ENCODE assay signal across 8 cellular contexts in genomic region chr4:89057844-89058243, GRCh38. TPM values are rescaled to one million over a fixed set of nuclear protein-coding genes. Genes with fewer than 3 reads are reported as not detected.
DNase-seq lines count a peak whose midpoint lies in the region; ATAC-seq, FAIRE-seq and TF ChIP-seq lines count a peak whose summit lies in the region.
"Not testable (repeated sequence)": the region's sequence is repeated elsewhere in the genome, so short reads cannot be mapped to it uniquely, and the experiment has no call there.

No MANE protein-coding gene starts in this region.

- RAD21 ChIA-PET in HCT116 (lab: Charles Lee; ENCODE audit: low non-redundant PET in 1 of 2, low total read pairs in 2 of 2, uncharacterized antibody in 2 of 2, unreplicated experiment in 2 of 2): not testable (repeated sequence)

- not testable (repeated sequence) for H3K9me2 ChIP-seq in HCT116 (ENCODE audit: insufficient read depth); PC-9 (ENCODE audit: insufficient read depth)

- intact Hi-C loops in HCT116 (cut with micrococcal nuclease); PC-9 (cut with micrococcal nuclease; ENCODE audit: unreplicated experiment): not testable (repeated sequence)
- intact Hi-C loops in endothelial cell of umbilical vein (cut with micrococcal nuclease): loop anchor here (2.0 kb wide), 1 partner anchor 53 kb away; the partner anchor contains the start of gene TIGD2

- H3K4me3 Mint-ChIP-seq in brain: peak overlapping the region; percentile 62 to 94 (median 86)
- H3K4me3 Mint-ChIP-seq in mesothelial cell of epicardium: peak overlapping the region; percentile 30
- peak overlapping the region; percentile 15 for H3K4me3 Mint-ChIP-seq in progenitor cell of endocrine pancreas (ENCODE audit: low read depth)

- CTCF ChIA-PET in HCT116 (lab: Charles Lee); PC-9 (lab: Charles Lee): not testable (repeated sequence)
- CTCF ChIA-PET in endothelial cell of umbilical vein (lab: Charles Lee): interaction anchor here (1.5 kb wide), 1 partner anchor 8 kb away, joined by 3 read pairs; no protein-coding TSS in a partner anchor

- not testable (repeated sequence) for FAIRE-seq in endothelial cell of umbilical vein (lab: Jason Lieb, UNC)

- POLR2A ChIA-PET in HCT116 (lab: Charles Lee); PC-9 (lab: Charles Lee; ENCODE audit: unreplicated experiment); endothelial cell of umbilical vein (lab: Charles Lee): not testable (repeated sequence)

- dilution Hi-C loops in endothelial cell of umbilical vein (cut with MboI; ENCODE audit: extremely low pct_ligation_motif_present, low sequenced_read_pairs): not testable (repeated sequence)

- TF ChIP-seq RAD21 in HCT116 (IDR thresholded peaks at IDR 0.05; ENCODE audit: low read depth): not testable (repeated sequence)

- H3F3A ChIP-seq in PC-9 (ENCODE audit: insufficient read depth, low read depth): not testable (repeated sequence)

- H3K4me1 Mint-ChIP-seq in brain (peaks cover 52% of the 10 kb centered on the region), mesothelial cell of epicardium (peaks cover 44% of the 10 kb centered on the region), progenitor cell of endocrine pancreas (ENCODE audit: low read depth) (peaks cover 35% of the 10 kb centered on the region)

- peak overlapping the region; percentile 82 for H3K27ac ChIP-seq in 22Rv1
- H3K27ac ChIP-seq in HCT116 (ENCODE audit: low read depth, low read length); PC-9; endothelial cell of umbilical vein (ENCODE audit: insufficient read depth, low read depth, low read length): not testable (repeated sequence)
- H3K27ac ChIP-seq in thoracic aorta: peak overlapping the region in 1 of 2 donors; percentile 51

- not testable (repeated sequence) for BruUV-seq in HCT116 (replicated peaks; lab: Mats Ljungman, UMichigan); PC-9 (replicated peaks; lab: Mats Ljungman, UMichigan); endothelial cell of umbilical vein (replicated peaks; lab: Mats Ljungman, UMichigan)

- H3K27ac Mint-ChIP-seq in brain (peak overlapping the region in 4 of 5 experiments; percentile 33 to 95 (median 82)), mesothelial cell of epicardium (peak overlapping the region; percentile 74)
- H3K27ac Mint-ChIP-seq in progenitor cell of endocrine pancreas: not testable (repeated sequence)

- H3K9me1 ChIP-seq in endothelial cell of umbilical vein (replicated peaks; ENCODE audit: control insufficient read depth, extremely low read depth, insufficient read depth, low read length): not testable (repeated sequence)

- H3K9ac ChIP-seq in HCT116 (ENCODE audit: low read length); endothelial cell of umbilical vein (replicated peaks; ENCODE audit: extremely low read depth, insufficient read depth, low read length): not testable (repeated sequence)

- TF ChIP-seq CTCF in 22Rv1 (IDR thresholded peaks at IDR 0.05); HCT116 (IDR thresholded peaks at IDR 0.05 in 2 of 3, conservative IDR thresholded peaks at IDR 0.05 in 1 of 3; ENCODE audit: borderline replicate concordance in 1 of 3, insufficient read depth in 1 of 3, low read depth in 2 of 3, low read length in 2 of 3); PC-9 (conservative IDR thresholded peaks at IDR 0.05); brain (conservative IDR thresholded peaks at IDR 0.05); endothelial cell of umbilical vein (IDR thresholded peaks at IDR 0.05; ENCODE audit: extremely low read depth in 1 of 2, insufficient read depth in 1 of 2, low read depth in 1 of 2, low read length in 2 of 2); mesothelial cell of epicardium (IDR thresholded peaks at IDR 0.05; ENCODE audit: unreplicated experiment); progenitor cell of endocrine pancreas (IDR thresholded peaks at IDR 0.05; ENCODE audit: unreplicated experiment); thoracic aorta (IDR thresholded peaks at IDR 0.05): not testable (repeated sequence)

- H3K27me3 Mint-ChIP-seq in brain: peaks cover 18% of the 10 kb centered on the region
- not testable (repeated sequence) for H3K27me3 Mint-ChIP-seq in mesothelial cell of epicardium (ENCODE audit: low read depth); progenitor cell of endocrine pancreas

- H3K4me2 ChIP-seq in HCT116 (ENCODE audit: low read length) (peak overlapping the region; percentile 78), PC-9 (peak overlapping the region; percentile 70)
- not testable (repeated sequence) for H3K4me2 ChIP-seq in endothelial cell of umbilical vein (ENCODE audit: insufficient read depth, low read length)

- not testable (repeated sequence) for ATAC-seq in HCT116; thoracic aorta (ENCODE audit: insufficient number of reproducible peaks, low FRiP score, low read depth)

- H4K20me1 ChIP-seq in HCT116 (ENCODE audit: insufficient read depth); PC-9 (ENCODE audit: insufficient read depth); endothelial cell of umbilical vein (replicated peaks; ENCODE audit: control insufficient read depth, extremely low read depth, insufficient read depth, low read length): not testable (repeated sequence)

- TF ChIP-seq POLR2A in HCT116 (IDR thresholded peaks at IDR 0.05; ENCODE audit: borderline replicate concordance, extremely low read depth, insufficient read depth, insufficient read length); endothelial cell of umbilical vein (IDR thresholded peaks at IDR 0.05; ENCODE audit: low read depth, low read length): not testable (repeated sequence)

- H3K9me3 ChIP-seq in HCT116 (ENCODE audit: control insufficient read depth in 1 of 2, insufficient read depth in 1 of 2, low read depth in 1 of 2, low read length in 2 of 2); PC-9 (ENCODE audit: insufficient read depth, low read depth); endothelial cell of umbilical vein (replicated peaks; ENCODE audit: control insufficient read depth, insufficient read depth, low read length); thoracic aorta: not testable (repeated sequence)

- H3K9me3 Mint-ChIP-seq in brain (peaks cover 13 to 38% (median 31%) of the 10 kb centered on the region in 5 experiments), mesothelial cell of epicardium (peaks cover 33% of the 10 kb centered on the region), progenitor cell of endocrine pancreas (ENCODE audit: low read depth) (peaks cover 18% of the 10 kb centered on the region)

- peak overlapping the region in 1 of 2 experiments; percentile 68; a peak in 1 of 4 replicates for H3K4me3 ChIP-seq in HCT116 (replicated peaks in 1 of 2; ENCODE audit: low read depth in 1 of 2, low read length in 2 of 2)
- not testable (repeated sequence) for H3K4me3 ChIP-seq in PC-9; endothelial cell of umbilical vein (replicated peaks in 1 of 3; ENCODE audit: insufficient read depth in 1 of 3, low read depth in 1 of 3, low read length in 3 of 3)
- H3K4me3 ChIP-seq in thoracic aorta: peak overlapping the region; percentile 70

- peak overlapping the region; percentile 91 for H2AFZ ChIP-seq in HCT116 (ENCODE audit: low read depth, low read length, poor library complexity, severe bottlenecking)
- H2AFZ ChIP-seq in PC-9: peak overlapping the region; percentile 87; the same call in 1 of the 2 replicates
- peak overlapping the region; percentile 3 for H2AFZ ChIP-seq in endothelial cell of umbilical vein (ENCODE audit: low read depth, low read length)

- H3K79me2 ChIP-seq in HCT116 (ENCODE audit: insufficient read depth, low read length) (peaks cover 41% of the 10 kb centered on the region), endothelial cell of umbilical vein (ENCODE audit: control insufficient read depth, insufficient read depth, low read length) (peaks cover 22% of the 10 kb centered on the region)
- not testable (repeated sequence) for H3K79me2 ChIP-seq in PC-9 (ENCODE audit: low read depth)

- H3K4me1 ChIP-seq in HCT116 (ENCODE audit: control insufficient read depth in 1 of 2, insufficient read depth in 2 of 2, low read length in 2 of 2): peaks cover 0 to 17% of the 10 kb centered on the region in 2 experiments; a peak in 2 of 4 replicates
- H3K4me1 ChIP-seq in PC-9 (replicated peaks; ENCODE audit: insufficient read depth): peaks cover 15% of the 10 kb centered on the region; the same call in 1 of the 2 replicates
- H3K4me1 ChIP-seq in endothelial cell of umbilical vein (ENCODE audit: control insufficient read depth, extremely low read depth, insufficient read depth, low read length): peaks cover 25% of the 10 kb centered on the region
- peaks cover 10 to 35% of the 10 kb centered on the region in 2 donors for H3K4me1 ChIP-seq in thoracic aorta (ENCODE audit: control insufficient read depth in 1 of 2, low read depth in 2 of 2)

- DNase-seq in HCT116 (ENCODE audit: low read depth, low spot score); PC-9; endothelial cell of umbilical vein (ENCODE audit: low read depth, low spot score); mesothelial cell of epicardium (ENCODE audit: low spot score in 2 of 2, unreplicated experiment in 2 of 2); progenitor cell of endocrine pancreas (ENCODE audit: low spot score, unreplicated experiment); thoracic aorta (ENCODE audit: low spot score): not testable (repeated sequence)

- H3K36me3 ChIP-seq in HCT116 (ENCODE audit: control insufficient read depth in 1 of 2, insufficient read depth in 2 of 2, low read length in 2 of 2); PC-9 (ENCODE audit: low read depth); endothelial cell of umbilical vein (ENCODE audit: control insufficient read depth in 2 of 2, extremely low read depth in 1 of 2, insufficient read depth in 2 of 2, low read length in 2 of 2); thoracic aorta: not testable (repeated sequence)

- not testable (repeated sequence) for H3K27me3 ChIP-seq in HCT116 (ENCODE audit: insufficient read depth, low read length); PC-9 (ENCODE audit: insufficient read depth, low read depth); endothelial cell of umbilical vein (ENCODE audit: control insufficient read depth in 2 of 2, insufficient read depth in 2 of 2, low read length in 2 of 2); thoracic aorta (replicated peaks; ENCODE audit: insufficient read depth)

- H3K36me3 Mint-ChIP-seq in brain (peaks cover 12% of the 10 kb centered on the region), mesothelial cell of epicardium (peaks cover 10% of the 10 kb centered on the region)
- not testable (repeated sequence) for H3K36me3 Mint-ChIP-seq in progenitor cell of endocrine pancreas (ENCODE audit: insufficient read depth)

RNA-seq across cellular contexts. Expression of gene FAM13A, which starts 0.9 kb away (rescaled TPM):
- 17.2 TPM for total RNA-seq in HCT116 (2021; ENCODE audit: unreplicated experiment)
- 4.8 and 6.1 TPM in 2 replicates for polyA plus RNA-seq in HCT116 (2012)
- 19.3 and 26.7 TPM in 2 replicates for total RNA-seq in PC-9 (2021)
- 4.0 TPM for polyA plus RNA-seq in brain (ENCODE audit: insufficient read depth, low read depth, low replicate concordance)
- total RNA-seq in endothelial cell of umbilical vein: 9.4 and 10.5 TPM in 2 replicates
- polyA plus RNA-seq in endothelial cell of umbilical vein: 2.1 and 3.3 TPM in 2 replicates
- 3.2 TPM in 2 replicates for polyA plus RNA-seq in endothelial cell of umbilical vein (2011; cell fraction: cytosol; rRNA removed)
- 16.1 and 16.9 TPM in 2 replicates for polyA plus RNA-seq in endothelial cell of umbilical vein (2011; cell fraction: nucleus; rRNA removed)
- 4.1 and 5.0 TPM in 2 replicates for polyA plus RNA-seq in endothelial cell of umbilical vein (2012)
- polyA minus RNA-seq in endothelial cell of umbilical vein: 13.5 and 17.1 TPM in 2 replicates
- polyA minus RNA-seq in endothelial cell of umbilical vein (2011; cell fraction: cytosol; rRNA and poly(A)+ RNA removed): 6.8 TPM
- polyA minus RNA-seq in endothelial cell of umbilical vein (2011; cell fraction: nucleus; rRNA and poly(A)+ RNA removed): 45.1 and 54.6 TPM in 2 replicates
- total RNA-seq in mesothelial cell of epicardium: 50.2 to 57.7 TPM (median 52.1 TPM) in 3 replicates
- total RNA-seq in progenitor cell of endocrine pancreas: 29.5 and 31.2 TPM in 2 replicates
- total RNA-seq in thoracic aorta: 10 to 100 TPM; 27.3 to 32.5 TPM

RNA-seq across cellular contexts. Expression of gene TIGD2, which starts 53.5 kb away (rescaled TPM):
- total RNA-seq in HCT116 (2021; ENCODE audit: unreplicated experiment) (10.3 TPM), PC-9 (2021) (10.9 and 11.5 TPM in 2 replicates), endothelial cell of umbilical vein (4.2 and 5.0 TPM in 2 replicates), mesothelial cell of epicardium (10.7 to 11.5 TPM (median 10.8 TPM) in 3 replicates), progenitor cell of endocrine pancreas (9.2 and 9.8 TPM in 2 replicates), thoracic aorta (1 to 10 TPM; 2.8 TPM)
- 3.7 and 6.1 TPM in 2 replicates for polyA plus RNA-seq in HCT116 (2012)
- polyA plus RNA-seq in brain (ENCODE audit: insufficient read depth, low read depth, low replicate concordance) (3.1 TPM), endothelial cell of umbilical vein (1.0 and 1.1 TPM in 2 replicates)
- polyA plus RNA-seq in endothelial cell of umbilical vein (2011; cell fraction: cytosol; rRNA removed): 1.3 and 1.7 TPM in 2 replicates
- 1.5 and 1.8 TPM in 2 replicates for polyA plus RNA-seq in endothelial cell of umbilical vein (2011; cell fraction: nucleus; rRNA removed)
- polyA plus RNA-seq in endothelial cell of umbilical vein (2012): 1.4 and 2.7 TPM in 2 replicates
- 1.8 and 2.1 TPM in 2 replicates for polyA minus RNA-seq in endothelial cell of umbilical vein
- 4.2 TPM for polyA minus RNA-seq in endothelial cell of umbilical vein (2011; cell fraction: cytosol; rRNA and poly(A)+ RNA removed)
- 2.8 and 2.9 TPM in 2 replicates for polyA minus RNA-seq in endothelial cell of umbilical vein (2011; cell fraction: nucleus; rRNA and poly(A)+ RNA removed)

Comparison
In these comparisons a context has a peak if more than half of its experiments do, and no peak if none do; other contexts are left out.
1. H2AFZ ChIP-seq: peak in every context shown above with its lines; median percentile 91 in HCT116; 87 in PC-9; 3 in endothelial cell of umbilical vein.
2. H3K4me3 Mint-ChIP-seq: peak in every context shown above with its lines; median percentile 86 in brain; 30 in mesothelial cell of epicardium; 15 in progenitor cell of endocrine pancreas.